Comparison of ENCODE assay signal across 23 cellular contexts in genomic region chr20:52631469-52631868, GRCh38.
"Had no signal": no experiment of that assay in that cellular context is flagged by ENCODE, and none has a peak within 500 bp of the region (broad histone marks: within the 10 kb centered on the region; RNA-seq: fewer than 3 reads in every experiment).

No MANE protein-coding gene starts in this region.

- H3K9me3 Mint-ChIP-seq: natural killer cell had no signal

- H3K4me3 ChIP-seq: colonic mucosa, esophagus muscularis mucosa, gastroesophageal sphincter, heart left ventricle, left lung, lower lobe of right lung had no signal

- DNase-seq: colonic mucosa; cortex of kidney; effector CD8-positive, alpha-beta T cell; effector memory CD8-positive, alpha-beta T cell; endodermal cell; foreskin keratinocyte; heart left ventricle; hippocampal formation; left cardiac atrium; left lung; left ventricle myocardium superior; lower lobe of right lung; mesendoderm; midbrain; naive thymus-derived CD4-positive, alpha-beta T cell; natural killer cell had no signal

- H3K27me3 ChIP-seq: colonic mucosa, esophagus muscularis mucosa, foreskin keratinocyte, gastroesophageal sphincter, heart left ventricle, left lung had no signal

- H3K4me1 ChIP-seq: colonic mucosa, esophagus muscularis mucosa, foreskin keratinocyte, gastroesophageal sphincter, heart left ventricle, left lung, lower lobe of right lung had no signal

- H3K4me3 Mint-ChIP-seq: dendritic cell treated with granulocyte-macrophage colony-stimulating factor and Interleukin-4, amounts not matched to agents 40 ng/mL and 50 ng/mL, for 4 days; effector memory CD8-positive, alpha-beta T cell; endodermal cell; naive thymus-derived CD4-positive, alpha-beta T cell; natural killer cell had no signal

- H3K36me3 Mint-ChIP-seq: natural killer cell had no signal

- H3K27me3 Mint-ChIP-seq: naive thymus-derived CD4-positive, alpha-beta T cell had no signal

- H3K4me1 Mint-ChIP-seq: endodermal cell, natural killer cell had no signal

- H3K36me3 ChIP-seq: colonic mucosa, esophagus muscularis mucosa, gastroesophageal sphincter, heart left ventricle, left lung, lower lobe of right lung had no signal

- H3K27ac ChIP-seq: colonic mucosa, esophagus muscularis mucosa, foreskin keratinocyte, gastroesophageal sphincter, heart left ventricle, left lung, lower lobe of right lung had no signal

- FAIRE-seq: endometrium, frontal cortex, islet of Langerhans, keratinocyte had no signal

- ATAC-seq: effector memory CD8-positive, alpha-beta T cell; foreskin keratinocyte; gastroesophageal sphincter; heart left ventricle; left cardiac atrium; left lung; left ventricle myocardium superior; lower lobe of right lung; naive thymus-derived CD4-positive, alpha-beta T cell; natural killer cell had no signal

- H3K27ac Mint-ChIP-seq: dendritic cell treated with granulocyte-macrophage colony-stimulating factor and Interleukin-4, amounts not matched to agents 40 ng/mL and 50 ng/mL, for 4 days; effector memory CD8-positive, alpha-beta T cell; endodermal cell; natural killer cell had no signal

- H3K9me3 ChIP-seq: colonic mucosa, lower lobe of right lung had no signal
